Comparison of ENCODE assay signal across 10 cellular contexts in genomic region chr22:33088418-33088817, GRCh38. TPM values are rescaled to one million over a fixed set of nuclear protein-coding genes. Genes with fewer than 3 reads are reported as not detected.
"Had no signal": no experiment of that assay in that cellular context is flagged by ENCODE, and none has a peak within 500 bp of the region (broad histone marks: within the 10 kb centered on the region; RNA-seq: fewer than 3 reads in every experiment).

No MANE protein-coding gene starts in this region.

- H3K9me3 ChIP-seq: HAP-1 had no signal

- ATAC-seq: HCT116, HepG2 had no signal

- H3K27me3 Mint-ChIP-seq: IgD-negative memory B cell had no signal

- H3K4me3 ChIP-seq: GM23248, HAP-1 had no signal

- H3K27ac Mint-ChIP-seq: HFFc6 had no signal

- H3K36me3 Mint-ChIP-seq: IgD-negative memory B cell had no signal

- DNase-seq: GM23248, GOT3, H7, HFFc6 had no signal

- H3K27ac ChIP-seq: GM23248, HL-60 had no signal

- H3K4me1 ChIP-seq: HAP-1 had no signal

- H3K4me3 Mint-ChIP-seq: HFFc6, IgD-negative memory B cell had no signal

- H3K36me3 ChIP-seq: HAP-1 had no signal

RNA-seq across cellular contexts. Expression of gene SYN3, which starts 30.2 kb away (rescaled TPM):
- total RNA-seq: GM23248, HT1080 had no signal
